8 cellular contexts compared by ENCODE assay signal in genomic region chr6:131062245-131063027, GRCh38. TPM values are rescaled to one million over a fixed set of nuclear protein-coding genes. Genes with fewer than 3 reads are reported as not detected.
A peak's percentile ranks its signal among the peaks of the same experiment; 100 is the strongest.
DNase-seq lines count a peak whose midpoint lies in the region; ATAC-seq and TF ChIP-seq lines count a peak whose summit lies in the region.

No MANE protein-coding gene starts in this region.

- POLR2A ChIA-PET in CD4-positive, alpha-beta T cell (lab: Charles Lee), result interaction anchor here (1.5 kb wide), 1 partner anchor 9 kb away, joined by 3 read pairs; no protein-coding TSS in a partner anchor

- peak overlapping the region; percentile 83 for H3K4me2 ChIP-seq in trophoblast cell (ENCODE audit: low read length)

- H3K9me3 ChIP-seq in CD4-positive, alpha-beta T cell (ENCODE audit: control insufficient read depth, low read length), result no peaks in the 10 kb centered on the region
- no peaks in the 10 kb centered on the region for H3K9me3 ChIP-seq in heart left ventricle
- no peaks in the 10 kb centered on the region for H3K9me3 ChIP-seq in trophoblast cell (ENCODE audit: insufficient read depth, low read depth, low read length)

- H3K4me3 ChIP-seq in heart left ventricle (peak overlapping the region; percentile 57 to 99 (median 90)), trophoblast cell (ENCODE audit: low read depth, low read length) (peak overlapping the region; percentile 94)

- no peaks in the 10 kb centered on the region for H3K27me3 ChIP-seq in CD4-positive, alpha-beta T cell (ENCODE audit: control insufficient read depth, insufficient read depth, low read length)
- H3K27me3 ChIP-seq in heart left ventricle (no peaks in the 10 kb centered on the region), trophoblast cell (ENCODE audit: insufficient read depth, low read length) (no peaks in the 10 kb centered on the region)

- H2BK5ac ChIP-seq in trophoblast cell (ENCODE audit: low read depth, low read length, poor library complexity), result peak overlapping the region; percentile 46

- intact Hi-C loops in CD4-positive, alpha-beta T cell (cut with DNase I, micrococcal nuclease), result loop anchor here in 1 of 2 experiments (5.0 kb wide), 2 partner anchors 55 to 565 kb away; partner anchors contain the start of gene MED23
- intact Hi-C loops in heart left ventricle (cut with DNase I), result loop anchor here in 6 of 10 donors (2.0 to 10.0 kb wide), 12 partner anchors 35 to 178 kb away; no protein-coding TSS in a partner anchor

- H3K79me2 ChIP-seq in trophoblast cell (ENCODE audit: control insufficient read depth, insufficient read depth, low read length, poor library complexity), result peaks cover 10% of the 10 kb centered on the region

- H2BK12ac ChIP-seq in trophoblast cell (ENCODE audit: low read length), result peak overlapping the region; percentile 10

- H3K27me3 Mint-ChIP-seq in CD4-positive, alpha-beta T cell, result no peaks in the 10 kb centered on the region
- no peaks in the 10 kb centered on the region for H3K27me3 Mint-ChIP-seq in activated naive CD8-positive, alpha-beta T cell treated with anti-CD3 and anti-CD28 coated beads for 36 hours

- ATAC-seq in CD4-positive, alpha-beta T cell (ENCODE audit: poor library complexity), result peak; percentile 44
- ATAC-seq in GM21717 (IDR thresholded peaks at IDR 0.05; ENCODE audit: unreplicated experiment), result peak; percentile 19
- peak; percentile 15 to 36 (median 26) for ATAC-seq in heart left ventricle

- CTCF ChIA-PET in CD4-positive, alpha-beta T cell (lab: Charles Lee), result no interaction called here

- no peak overlapping the region for H2AK5ac ChIP-seq in trophoblast cell (ENCODE audit: low read length)

- peak in 5 of 10 experiments; percentile 1 to 33 (median 7) for DNase-seq in CD4-positive, alpha-beta T cell
- DNase-seq in NCI-H69 (lab: John Stamatoyannopoulos, UW), result peak; percentile 47
- peak; percentile 26 for DNase-seq in activated naive CD8-positive, alpha-beta T cell treated with anti-CD3 and anti-CD28 coated beads for 36 hours
- DNase-seq in heart left ventricle, result peak in 4 of 5 donors; percentile 47 to 69 (median 52)
- peak; percentile 1 to 30 for DNase-seq in trophoblast cell
- DNase-seq in NCI-H2107 (lab: John Stamatoyannopoulos, UW), result no peak
- DNase-seq in SHP77 (lab: John Stamatoyannopoulos, UW), result no peak

- H3K36me3 Mint-ChIP-seq in CD4-positive, alpha-beta T cell (ENCODE audit: low read depth), result no peaks in the 10 kb centered on the region
- no peaks in the 10 kb centered on the region for H3K36me3 Mint-ChIP-seq in activated naive CD8-positive, alpha-beta T cell treated with anti-CD3 and anti-CD28 coated beads for 36 hours

- peak overlapping the region; percentile 45 for H3K27ac Mint-ChIP-seq in CD4-positive, alpha-beta T cell
- no peak overlapping the region for H3K27ac Mint-ChIP-seq in activated naive CD8-positive, alpha-beta T cell treated with anti-CD3 and anti-CD28 coated beads for 36 hours

- peak overlapping the region; percentile 75 for H3K14ac ChIP-seq in trophoblast cell (ENCODE audit: low read length)

- H3K4me1 ChIP-seq in heart left ventricle (peaks cover 0 to 31% (median 11%) of the 10 kb centered on the region in 12 donors), trophoblast cell (ENCODE audit: control insufficient read depth in 1 of 2, insufficient read depth in 2 of 2, low read length in 2 of 2) (peaks cover 0 to 4% of the 10 kb centered on the region in 2 experiments)

- WGBS in heart left ventricle, 4 donors, result 0 to 1% (median 1%) methylated on average over 56 to 84 of the region's 84 CpGs
- WGBS in trophoblast cell (ENCODE audit: extremely low coverage, insufficient coverage, insufficient read length), result no CpG with 5 or more reads among the region's 84 CpGs

- peak overlapping the region; percentile 91 for H3K4me3 Mint-ChIP-seq in CD4-positive, alpha-beta T cell
- peak overlapping the region; percentile 84 for H3K4me3 Mint-ChIP-seq in activated naive CD8-positive, alpha-beta T cell treated with anti-CD3 and anti-CD28 coated beads for 36 hours

- H3K18ac ChIP-seq in trophoblast cell (ENCODE audit: low read length), result peak overlapping the region; percentile 93

- no peak overlapping the region for H4K12ac ChIP-seq in trophoblast cell (ENCODE audit: low read depth, low read length)

- TF ChIP-seq CTCF in CD4-positive, alpha-beta T cell (IDR thresholded peaks at IDR 0.05), result no peak
- no peak for TF ChIP-seq CTCF in heart left ventricle (IDR thresholded peaks at IDR 0.05)

- H3K4ac ChIP-seq in trophoblast cell (ENCODE audit: low read depth, low read length), result peak overlapping the region; percentile 65

- peak overlapping the region; percentile 75 for H4K8ac ChIP-seq in trophoblast cell (ENCODE audit: low read depth, low read length)

- peak overlapping the region; percentile 79 for H2AFZ ChIP-seq in trophoblast cell (ENCODE audit: insufficient read depth, low read length, poor library complexity)

- no peaks in the 10 kb centered on the region for H3K36me3 ChIP-seq in heart left ventricle
- no peaks in the 10 kb centered on the region for H3K36me3 ChIP-seq in trophoblast cell (ENCODE audit: control insufficient read depth in 1 of 2, insufficient read depth in 2 of 2, low read length in 2 of 2)

- no peak for TF ChIP-seq POLR2A in heart left ventricle (IDR thresholded peaks at IDR 0.05)

- H2BK120ac ChIP-seq in trophoblast cell (ENCODE audit: insufficient read depth, low read length, poor library complexity), result peak overlapping the region; percentile 81

- no peak overlapping the region for H3K23ac ChIP-seq in trophoblast cell (ENCODE audit: low read length)

- H3K9me3 Mint-ChIP-seq in CD4-positive, alpha-beta T cell, result no peaks in the 10 kb centered on the region
- H3K9me3 Mint-ChIP-seq in activated naive CD8-positive, alpha-beta T cell treated with anti-CD3 and anti-CD28 coated beads for 36 hours, result peaks cover 3% of the 10 kb centered on the region

- peaks cover 26% of the 10 kb centered on the region for H3K4me1 Mint-ChIP-seq in CD4-positive, alpha-beta T cell (ENCODE audit: low read depth)
- H3K4me1 Mint-ChIP-seq in activated naive CD8-positive, alpha-beta T cell treated with anti-CD3 and anti-CD28 coated beads for 36 hours, result peaks cover 27% of the 10 kb centered on the region

- peaks cover 9% of the 10 kb centered on the region for H3K79me1 ChIP-seq in trophoblast cell (ENCODE audit: low read length)

- peak overlapping the region; percentile 76 for H3K9ac ChIP-seq in trophoblast cell (ENCODE audit: low read length)

- peak overlapping the region; percentile 67 for H4K91ac ChIP-seq in trophoblast cell (ENCODE audit: low read depth, low read length)

- no peak overlapping the region for H3K27ac ChIP-seq in CD4-positive, alpha-beta T cell (ENCODE audit: low read depth, low read length)
- H3K27ac ChIP-seq in heart left ventricle (peak overlapping the region; percentile 37 to 94 (median 86)), trophoblast cell (ENCODE audit: low read depth, low read length) (peak overlapping the region; percentile 77)

RNA-seq across cellular contexts. Expression of gene EPB41L2, which starts 0.6 kb away (rescaled TPM):
- 10 to 100 TPM in 1 of 2 experiments, 1 to 10 TPM in 1; 9.5 to 12.3 TPM for total RNA-seq in CD4-positive, alpha-beta T cell
- 10 to 100 TPM; 40.1 to 40.7 TPM for total RNA-seq in activated naive CD8-positive, alpha-beta T cell treated with anti-CD3 and anti-CD28 coated beads for 36 hours
- 100 to 1,000 TPM in 1 of 9 donors, 10 to 100 TPM in 8; 41.0 to 115 (median 53.7) TPM for total RNA-seq in heart left ventricle
- polyA plus RNA-seq in heart left ventricle, result 10 to 100 TPM; 21.3 to 25.5 TPM
- 35.0 and 39.1 TPM in 2 replicates for polyA plus RNA-seq in trophoblast cell (2013)

Comparison
In these comparisons a context has a peak if more than half of its experiments do, and no peak if none do; other contexts are left out.
1. DNase-seq: peak in NCI-H69 (single experiment), activated naive CD8-positive, alpha-beta T cell treated with anti-CD3 and anti-CD28 coated beads for 36 hours (single experiment), heart left ventricle (4 of 5) and trophoblast cell (2 of 2); none in NCI-H2107 (single experiment) and SHP77 (0 of 2).
2. Peak in every context shown above with its lines, with median percentiles within 50 percentile points of each other: ATAC-seq.